Comparison of ENCODE assay signal across 8 cellular contexts in the genomic region with DNA sequence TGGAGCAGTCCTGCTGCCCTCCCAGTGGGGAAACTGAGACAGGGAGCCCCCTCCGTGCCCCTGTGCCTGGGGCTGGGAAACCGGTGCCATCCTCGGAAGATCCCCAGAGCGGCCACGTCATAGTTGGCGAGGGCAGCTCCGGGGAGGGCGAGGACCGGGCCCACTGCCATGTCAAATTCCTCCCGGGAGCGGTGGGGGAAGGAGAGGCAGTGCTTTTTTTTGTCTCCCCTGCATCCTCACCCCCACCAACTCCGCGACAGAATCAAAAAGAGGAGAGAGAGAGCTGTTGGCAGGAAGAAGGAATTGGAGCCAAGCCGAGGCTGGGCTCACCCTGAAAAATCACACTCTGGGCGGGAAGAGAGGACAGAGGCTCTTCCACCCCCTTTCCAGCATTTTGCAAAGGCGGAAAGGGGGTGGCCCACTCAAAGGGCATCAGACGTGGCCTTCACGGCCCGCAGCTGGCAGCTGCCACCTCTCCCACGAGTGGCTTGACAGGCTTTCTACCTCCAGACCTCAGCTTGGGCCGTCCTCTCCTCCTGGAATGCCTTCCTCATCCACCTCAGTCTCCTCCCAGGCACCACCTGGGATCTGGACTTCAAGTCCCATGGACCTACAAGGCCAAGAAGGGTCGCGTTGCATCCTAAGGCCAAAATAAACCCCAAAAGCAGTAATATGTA. TPM values are rescaled to one million over a fixed set of nuclear protein-coding genes. Genes with fewer than 3 reads are reported as not detected.
DNase-seq lines count a peak whose midpoint lies in the region; ATAC-seq and TF ChIP-seq lines count a peak whose summit lies in the region.

No MANE protein-coding gene starts in this region.

- H3K9me3 ChIP-seq in ascending aorta (no peaks in the 10 kb centered on the region), right atrium auricular region (no peaks in the 10 kb centered on the region), sigmoid colon (no peaks in the 10 kb centered on the region)

- WGBS in sigmoid colon, 2 donors = 10 to 51% methylated on average over 23 of the region's 23 CpGs

- H3K27me3 ChIP-seq in ascending aorta = no peaks in the 10 kb centered on the region
- no peaks in the 10 kb centered on the region for H3K27me3 ChIP-seq in right atrium auricular region
- H3K27me3 ChIP-seq in sigmoid colon = no peaks in the 10 kb centered on the region

- intact Hi-C loops in ascending aorta (cut with DNase I) (no loop called here), sigmoid colon (cut with DNase I) (no loop called here)

- no peak for ATAC-seq in GM19452 (IDR thresholded peaks at IDR 0.05; ENCODE audit: unreplicated experiment)
- ATAC-seq in HG03108 (IDR thresholded peaks at IDR 0.05; ENCODE audit: unreplicated experiment) = no peak
- no peak for ATAC-seq in GM19351 (IDR thresholded peaks at IDR 0.05; ENCODE audit: unreplicated experiment)

- TF ChIP-seq EP300 in sigmoid colon (IDR thresholded peaks at IDR 0.05) = peak in 2 of 4 donors; percentile 15 to 46

- H3K27ac ChIP-seq in ascending aorta (peak overlapping the region; percentile 81 to 86), right atrium auricular region (peak overlapping the region; percentile 83 to 91), sigmoid colon (peak overlapping the region; percentile 86 to 94 (median 91))

- peak; percentile 83 for DNase-seq in EH (ENCODE audit: low read depth)
- DNase-seq in ascending aorta (ENCODE audit: low spot score in 2 of 2) = peak in 1 of 2 donors; percentile 91
- peak; percentile 81 for DNase-seq in right atrium auricular region (ENCODE audit: low spot score)
- DNase-seq in sigmoid colon = peak; percentile 96
- DNase-seq in NCI-H1436 (lab: John Stamatoyannopoulos, UW) = no peak

- H3K36me3 ChIP-seq in ascending aorta (no peaks in the 10 kb centered on the region), right atrium auricular region (no peaks in the 10 kb centered on the region), sigmoid colon (no peaks in the 10 kb centered on the region)

- H3K4me1 ChIP-seq in ascending aorta = peaks cover 13 to 32% of the 10 kb centered on the region in 2 donors
- peaks cover 0 to 38% of the 10 kb centered on the region in 2 donors for H3K4me1 ChIP-seq in right atrium auricular region
- H3K4me1 ChIP-seq in sigmoid colon = peaks cover 0 to 72% (median 50%) of the 10 kb centered on the region in 4 donors

- TF ChIP-seq CTCF in ascending aorta (IDR thresholded peaks at IDR 0.05) (no peak), right atrium auricular region (IDR thresholded peaks at IDR 0.05) (no peak), sigmoid colon (IDR thresholded peaks at IDR 0.05) (no peak)

- no peak for TF ChIP-seq POLR2A in sigmoid colon (IDR thresholded peaks at IDR 0.05)

- H3K4me3 ChIP-seq in ascending aorta = peak overlapping the region; percentile 24 to 45
- H3K4me3 ChIP-seq in right atrium auricular region = peak overlapping the region in 1 of 2 donors; percentile 21
- peak overlapping the region in 3 of 4 donors; percentile 10 to 26 (median 14) for H3K4me3 ChIP-seq in sigmoid colon

RNA-seq across cellular contexts. Expression of a gene that starts 19.6 kb away (rescaled TPM):
- total RNA-seq in ascending aorta = 194 TPM
- total RNA-seq in right atrium auricular region = 100 to 1,000 TPM; 111 to 196 TPM
- total RNA-seq in sigmoid colon = 100 to 1,000 TPM in 1 of 4 donors, 10 to 100 TPM in 3; 63.2 to 114 (median 74.2) TPM
- 10 to 100 TPM in 2 of 3 donors, 1 to 10 TPM in 1; 9.0 to 45.7 (median 10.2) TPM for polyA plus RNA-seq in sigmoid colon
